Comparison of ENCODE assay signal across 34 cellular contexts in the genomic region with DNA sequence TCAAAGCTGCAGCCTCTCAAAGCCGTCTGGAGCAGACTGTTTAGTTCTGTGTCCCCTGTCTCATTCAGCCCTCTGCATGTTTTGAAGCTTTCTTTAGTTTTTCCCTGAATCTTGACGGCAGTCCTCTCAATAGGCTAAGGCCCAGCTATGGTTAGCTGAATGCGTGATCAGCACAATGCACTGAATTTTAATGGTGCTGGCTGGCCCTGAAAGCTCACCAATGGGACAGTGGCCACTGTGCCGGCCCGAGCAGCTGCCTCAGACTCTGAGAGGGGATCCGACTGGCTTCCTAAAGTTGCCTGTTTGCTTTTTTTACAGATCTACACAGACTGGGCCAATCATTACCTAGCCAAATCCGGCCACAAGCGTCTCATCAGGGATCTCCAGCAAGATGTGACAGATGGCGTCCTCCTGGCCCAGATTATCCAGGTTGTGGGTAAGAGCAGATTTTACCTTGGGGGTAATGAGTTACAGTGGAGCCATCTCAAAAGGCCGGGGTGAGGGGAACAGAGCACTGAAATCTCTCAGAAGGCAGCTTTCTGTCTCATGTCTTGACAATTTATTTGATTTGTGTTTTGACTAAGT.
DNase-seq lines count a peak whose midpoint lies in the region; ATAC-seq, FAIRE-seq and TF ChIP-seq lines count a peak whose summit lies in the region.
"Had no signal": no experiment of that assay in that cellular context is flagged by ENCODE, and none has a peak within 500 bp of the region (broad histone marks: within the 10 kb centered on the region; RNA-seq: fewer than 3 reads in every experiment).

No MANE protein-coding gene starts in this region.

- no peak overlapping the region for H2BK5ac ChIP-seq in H1 (ENCODE audit: low read depth, low read length)

- FAIRE-seq in D721Med (lab: Jason Lieb, UNC) = peak; percentile 46
- no peak for FAIRE-seq in H1 (lab: Jason Lieb, UNC)
- FAIRE-seq: A204.1, GM19239, HTR-8/SVneo, small intestine had no signal

- no peak for ATAC-seq in stimulated activated effector memory CD8-positive, alpha-beta T cell treated with anti-CD3 and anti-CD28 coated beads, Interleukin-12 subunit alpha, Interleukin-12 subunit beta, amount 100 ng/mL, for 72 hours
- ATAC-seq: activated CD4-positive, alpha-beta T cell treated with anti-CD3 and anti-CD28 coated beads for 36 hours; HCT116; left colon had no signal

- no peak for TF ChIP-seq RAD21 in H1 (IDR thresholded peaks at IDR 0.05 in 1 of 2, conservative IDR thresholded peaks at IDR 0.05 in 1 of 2; ENCODE audit: low read depth in 2 of 2, low read length in 2 of 2)

- peak overlapping the region; percentile 56; the same call in 1 of the 2 replicates for H3K18ac ChIP-seq in H1 (ENCODE audit: extremely low read depth, low read length)

- POLR2A ChIA-PET in H1 (lab: Charles Lee; ENCODE audit: partially characterized antibody) = interaction anchor here (0.6 to 1.1 kb wide), 3 partner anchors 12 to 50 kb away, joined by 3 to 4 read pairs (median 3); no protein-coding TSS in a partner anchor

- H4K8ac ChIP-seq in H1 (ENCODE audit: extremely low read depth, insufficient read depth, low read length) = no peak overlapping the region

- 89% methylated on average over 10 of the region's 10 CpGs; no CpG with 5 or more reads in 1 of the 2 experiments for WGBS in H1 (ENCODE audit: extremely low coverage in 1 of 2, insufficient coverage in 1 of 2, insufficient read length in 1 of 2, insufficient replicate concordance in 2 of 2, low coverage in 1 of 2, low lambda C conversion rate in 2 of 2, missing lambda C conversion rate in 1 of 2), 2 experiments

- no peak overlapping the region for H3K4me2 ChIP-seq in H1 (ENCODE audit: insufficient read depth in 1 of 2, low read depth in 2 of 2, low read length in 2 of 2)

- H4K20me1 ChIP-seq in H1 (replicated peaks in 1 of 2; ENCODE audit: control insufficient read depth in 1 of 2, insufficient read depth in 2 of 2, low read length in 2 of 2) = peaks cover 0 to 1% of the 10 kb centered on the region in 2 experiments

- no peaks in the 10 kb centered on the region for H3K23me2 ChIP-seq in H1 (ENCODE audit: low read depth, low read length)

- no peak overlapping the region for H3K9ac ChIP-seq in H1 (replicated peaks in 1 of 4; ENCODE audit: extremely low read depth in 1 of 4, low read depth in 3 of 4, low read length in 3 of 4)

- H2AFZ ChIP-seq in H1 (ENCODE audit: low read length) (no peak overlapping the region), neuron (ENCODE audit: low read depth, low read length) (no peak overlapping the region)

- H3K4me3 ChIP-seq in H1 (ENCODE audit: extremely low read depth in 1 of 4, insufficient read depth in 2 of 4, low read depth in 3 of 4, low read length in 4 of 4) = no peak overlapping the region
- H3K4me3 ChIP-seq in neuron (ENCODE audit: low read length) = peak overlapping the region; percentile 36
- H3K4me3 ChIP-seq: stomach, transverse colon had no signal

- H3K14ac ChIP-seq in H1 (ENCODE audit: insufficient read length) = no peak overlapping the region

- H3K36me3 Mint-ChIP-seq in stimulated activated effector memory CD8-positive, alpha-beta T cell treated with anti-CD3 and anti-CD28 coated beads, Interleukin-12 subunit alpha, Interleukin-12 subunit beta, amount 100 ng/mL, for 72 hours = no peaks in the 10 kb centered on the region

- H3K23ac ChIP-seq in H1 (ENCODE audit: insufficient read length) = no peak overlapping the region

- H3K27me3 ChIP-seq in H1 (replicated peaks in 1 of 4; ENCODE audit: control insufficient read depth in 3 of 4, extremely low read depth in 1 of 4, insufficient read depth in 3 of 4, low read length in 3 of 4) (no peaks in the 10 kb centered on the region), neuron (ENCODE audit: insufficient read depth, low read length) (no peaks in the 10 kb centered on the region)
- H3K27me3 ChIP-seq: stomach, transverse colon had no signal

- H3K4me1 ChIP-seq in H1 (replicated peaks in 1 of 4; ENCODE audit: control insufficient read depth in 3 of 4, insufficient read depth in 4 of 4, low read length in 3 of 4) = peaks cover 2 to 30% (median 22%) of the 10 kb centered on the region in 4 experiments; a peak in 6 of 7 replicates
- H3K4me1 ChIP-seq in neuron (ENCODE audit: insufficient read depth, low read length) = peaks cover 39% of the 10 kb centered on the region

- no peak for TF ChIP-seq EP300 in H1 (IDR thresholded peaks at IDR 0.05; ENCODE audit: borderline replicate concordance in 1 of 2, low read depth in 2 of 2, low read length in 2 of 2)

- no peaks in the 10 kb centered on the region for H3K9me3 Mint-ChIP-seq in stimulated activated effector memory CD8-positive, alpha-beta T cell treated with anti-CD3 and anti-CD28 coated beads, Interleukin-12 subunit alpha, Interleukin-12 subunit beta, amount 100 ng/mL, for 72 hours

- H3K4me1 Mint-ChIP-seq in stimulated activated effector memory CD8-positive, alpha-beta T cell treated with anti-CD3 and anti-CD28 coated beads, Interleukin-12 subunit alpha, Interleukin-12 subunit beta, amount 100 ng/mL, for 72 hours = no peaks in the 10 kb centered on the region
- H3K4me1 Mint-ChIP-seq: CD4-positive, alpha-beta memory T cell; memory B cell had no signal

- TF ChIP-seq CTCF in D721Med (IDR thresholded peaks at IDR 0.05; ENCODE audit: insufficient read depth, missing control alignments) (no peak), H1 (IDR thresholded peaks at IDR 0.05; ENCODE audit: control extremely low read depth in 1 of 3, insufficient read depth in 1 of 3, low read depth in 1 of 3, low read length in 3 of 3) (no peak)

- H2BK12ac ChIP-seq in H1 (ENCODE audit: low read depth, low read length) = peak overlapping the region; percentile 11; the same call in 1 of the 2 replicates

- H3K4me3 Mint-ChIP-seq in stimulated activated effector memory CD8-positive, alpha-beta T cell treated with anti-CD3 and anti-CD28 coated beads, Interleukin-12 subunit alpha, Interleukin-12 subunit beta, amount 100 ng/mL, for 72 hours = no peak overlapping the region
- H3K4me3 Mint-ChIP-seq: activated CD4-positive, alpha-beta T cell treated with anti-CD3 and anti-CD28 coated beads for 36 hours; CD4-positive, alpha-beta memory T cell; memory B cell had no signal

- H3K27ac Mint-ChIP-seq in stimulated activated effector memory CD8-positive, alpha-beta T cell treated with anti-CD3 and anti-CD28 coated beads, Interleukin-12 subunit alpha, Interleukin-12 subunit beta, amount 100 ng/mL, for 72 hours = no peak overlapping the region
- H3K27ac Mint-ChIP-seq: activated CD4-positive, alpha-beta T cell treated with anti-CD3 and anti-CD28 coated beads for 36 hours; memory B cell had no signal

- no peak overlapping the region for H4K91ac ChIP-seq in H1 (replicated peaks; ENCODE audit: insufficient read length, low read length)

- CTCF ChIA-PET in H1 (lab: Charles Lee; ENCODE audit: partially characterized antibody) = interaction anchor here (0.8 to 2.3 kb wide), 3 partner anchors 16 to 107 kb away, joined by 4 to 6 read pairs (median 4); no protein-coding TSS in a partner anchor

- no peak overlapping the region for H2BK15ac ChIP-seq in H1 (ENCODE audit: low read length)

- H3K79me1 ChIP-seq in H1 (ENCODE audit: low read depth, low read length) = peaks cover 5% of the 10 kb centered on the region; the same call in 1 of the 2 replicates

- no peak overlapping the region for H4K5ac ChIP-seq in H1 (ENCODE audit: insufficient read length, low read depth, low read length)

- peaks cover 0 to 6% of the 10 kb centered on the region in 2 experiments; a peak in 2 of 4 replicates for H3K9me3 ChIP-seq in H1 (ENCODE audit: insufficient read depth in 2 of 2, low read depth in 1 of 2, low read length in 1 of 2)
- peaks cover 12% of the 10 kb centered on the region for H3K9me3 ChIP-seq in neuron (ENCODE audit: low read length)
- H3K9me3 ChIP-seq: transverse colon had no signal

- TF ChIP-seq POLR2A in H1 (IDR thresholded peaks at IDR 0.05; ENCODE audit: control extremely low read depth in 1 of 2, low read depth in 2 of 2, low read length in 2 of 2) = no peak
- TF ChIP-seq POLR2A in erythroblast (IDR thresholded peaks at IDR 0.05; ENCODE audit: low read length) = no peak

- H3K56ac ChIP-seq in H1 (replicated peaks; ENCODE audit: insufficient read length, low read depth, low read length) = no peak overlapping the region

- H3K4ac ChIP-seq in H1 (replicated peaks; ENCODE audit: insufficient read length, low read depth, low read length) = no peak overlapping the region

- no peak overlapping the region for H2BK120ac ChIP-seq in H1 (replicated peaks; ENCODE audit: low read depth, low read length)

- no peak overlapping the region for H3K27ac ChIP-seq in H1 (ENCODE audit: low read depth, low read length)
- H3K27ac ChIP-seq: RWPE1, stomach, transverse colon had no signal

- peaks cover 0 to 56% of the 10 kb centered on the region in 2 experiments; a peak in 3 of 4 replicates for H3K79me2 ChIP-seq in H1 (ENCODE audit: control insufficient read depth in 1 of 2, insufficient read depth in 2 of 2, low read length in 2 of 2)

- DNase-seq in D721Med (ENCODE audit: insufficient read length, low spot score) = peak; percentile 66
- DNase-seq in NCI-H82 treated with DMSO at 0.1 percent for 48 hours (lab: John Stamatoyannopoulos, UW; ENCODE audit: unreplicated experiment) = peak; percentile 83
- no peak for DNase-seq in H1 (ENCODE audit: low read depth in 1 of 2, low spot score in 2 of 2)
- no peak for DNase-seq in stimulated activated effector memory CD8-positive, alpha-beta T cell treated with anti-CD3 and anti-CD28 coated beads, Interleukin-12 subunit alpha, Interleukin-12 subunit beta, amount 100 ng/mL, for 72 hours (ENCODE audit: low spot score in 2 of 2)
- no peak for DNase-seq in MV-4-11 (lab: John Stamatoyannopoulos, UW)
- DNase-seq in erythroblast (lab: John Stamatoyannopoulos, UW) = no peak
- no peak for DNase-seq in GM19240 (ENCODE audit: insufficient read length, low spot score)
- DNase-seq: activated CD4-positive, alpha-beta T cell treated with anti-CD3 and anti-CD28 coated beads for 36 hours; activated gamma-delta T cell; activated T-cell treated with anti-CD3 and anti-CD28 coated beads, Interleukin-2, amount 50 U/mL, for 1 hour; CD4-positive, alpha-beta memory T cell; DMS53; effector CD8-positive, alpha-beta T cell; GDM1; KBM-7; left colon; NCI-H1105 treated with DMSO at 0.1 percent for 48 hours; NCI-H1930; NCI-H774; occipital lobe; retina; small intestine; stimulated activated CD4-positive, alpha-beta T cell treated with anti-CD3 and anti-CD28 coated beads, Interleukin-1b, Interleukin-23, amount 100 ng/mL, for 48 hours; stimulated activated CD8-positive, alpha-beta memory T cell treated with anti-CD3 and anti-CD28 coated beads, Interleukin-4, amount 100 ng/mL, for 48 hours; stomach; T-helper 2 cell; transverse colon had no signal

- no peak overlapping the region for H2BK20ac ChIP-seq in H1 (ENCODE audit: low read length)

- no peak overlapping the region for H2AK5ac ChIP-seq in H1 (ENCODE audit: low read depth, low read length)

- H3K36me3 ChIP-seq in H1 (ENCODE audit: control insufficient read depth in 2 of 4, insufficient read depth in 4 of 4, low read length in 3 of 4) (peaks cover 14 to 43% (median 33%) of the 10 kb centered on the region in 4 experiments), neuron (ENCODE audit: insufficient read depth, low read length) (peaks cover 21% of the 10 kb centered on the region)
- H3K36me3 ChIP-seq: transverse colon had no signal

TF ChIP-seq in H1, 55 proteins besides CTCF, POLR2A, EP300 and RAD21 (continues in another document):
- TF ChIP-seq JUND (IDR thresholded peaks at IDR 0.05; ENCODE audit: low read length) = no peak
- no peak for TF ChIP-seq BCL11A (IDR thresholded peaks at IDR 0.05; ENCODE audit: low read depth in 2 of 2, low read length in 2 of 2)

Comparison
In these comparisons a context has a peak if more than half of its experiments do, and no peak if none do; other contexts are left out.
1. DNase-seq: peak in D721Med (single experiment) and NCI-H82 treated with DMSO at 0.1 percent for 48 hours (single experiment); none in H1 (0 of 2), stimulated activated effector memory CD8-positive, alpha-beta T cell treated with anti-CD3 and anti-CD28 coated beads, Interleukin-12 subunit alpha, Interleukin-12 subunit beta, amount 100 ng/mL, for 72 hours (0 of 2), MV-4-11 (single experiment), erythroblast (0 of 2) and GM19240 (single experiment).